Comparison of ENCODE assay signal across 15 cellular contexts in the genomic region with DNA sequence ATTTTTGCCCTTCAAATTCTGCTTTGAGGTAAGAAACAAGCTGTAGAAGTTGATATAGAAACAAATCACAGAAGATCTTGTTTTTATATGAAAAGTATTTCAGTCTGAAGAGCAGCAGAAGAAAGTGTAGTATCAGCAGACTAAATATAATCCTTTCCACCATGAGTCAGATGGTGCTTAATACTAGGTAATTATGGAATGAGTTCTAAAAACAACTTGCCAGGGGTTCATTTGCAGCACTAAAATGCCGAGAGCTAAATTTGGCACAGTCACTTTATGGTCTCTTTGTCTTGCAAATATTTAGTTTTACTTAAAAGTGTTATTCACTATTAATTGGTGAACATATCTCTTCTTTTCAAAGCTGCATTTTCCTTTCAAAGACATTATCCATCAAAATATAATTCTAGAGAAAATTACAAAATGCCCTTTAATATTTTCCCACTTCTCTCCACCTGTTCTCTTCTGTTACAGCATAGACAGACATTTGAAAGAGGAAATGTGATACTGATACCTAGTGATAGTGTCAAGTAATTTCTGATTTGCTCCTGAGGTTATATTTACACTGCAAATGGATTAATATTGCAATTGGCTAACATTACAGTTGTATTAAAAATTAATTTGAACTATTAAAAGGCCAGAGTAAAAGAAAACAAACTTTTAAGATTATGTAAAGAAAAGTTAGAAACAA. TPM values are rescaled to one million over a fixed set of nuclear protein-coding genes. Genes with fewer than 3 reads are reported as not detected.
A peak's percentile ranks its signal among the peaks of the same experiment; 100 is the strongest.
DNase-seq lines count a peak whose midpoint lies in the region; ATAC-seq and TF ChIP-seq lines count a peak whose summit lies in the region.
"Had no signal": no experiment of that assay in that cellular context is flagged by ENCODE, and none has a peak within 500 bp of the region (broad histone marks: within the 10 kb centered on the region; RNA-seq: fewer than 3 reads in every experiment).

No MANE protein-coding gene starts in this region.

- no peak for TF ChIP-seq POLR2A in gastrocnemius medialis (IDR thresholded peaks at IDR 0.05)

- H3K4me1 Mint-ChIP-seq in activated CD8-positive, alpha-beta memory T cell treated with anti-CD3 and anti-CD28 coated beads, Interleukin-2, amount 10 ng/mL, durations not matched to agents 7 days and 5 days = no peaks in the 10 kb centered on the region
- H3K4me1 Mint-ChIP-seq: CD8-positive, alpha-beta memory T cell had no signal

- in situ Hi-C loops in gastrocnemius medialis (cut with MboI; ENCODE audit: low sequenced_read_pairs in 4 of 4) = no loop called here

- no peak for TF ChIP-seq CTCF in gastrocnemius medialis (IDR thresholded peaks at IDR 0.05 in 4 of 5, conservative IDR thresholded peaks at IDR 0.05 in 1 of 5)

- no peaks in the 10 kb centered on the region for H3K27me3 Mint-ChIP-seq in activated CD8-positive, alpha-beta memory T cell treated with anti-CD3 and anti-CD28 coated beads, Interleukin-2, amount 10 ng/mL, durations not matched to agents 7 days and 5 days

- no peak overlapping the region for H3K4me3 Mint-ChIP-seq in activated CD8-positive, alpha-beta memory T cell treated with anti-CD3 and anti-CD28 coated beads, Interleukin-2, amount 10 ng/mL, durations not matched to agents 7 days and 5 days
- H3K4me3 Mint-ChIP-seq: CD8-positive, alpha-beta memory T cell had no signal

- H3K36me3 Mint-ChIP-seq in activated CD8-positive, alpha-beta memory T cell treated with anti-CD3 and anti-CD28 coated beads, Interleukin-2, amount 10 ng/mL, durations not matched to agents 7 days and 5 days = no peaks in the 10 kb centered on the region
- H3K36me3 Mint-ChIP-seq: CD8-positive, alpha-beta memory T cell had no signal

- H3K9me3 Mint-ChIP-seq in activated CD8-positive, alpha-beta memory T cell treated with anti-CD3 and anti-CD28 coated beads, Interleukin-2, amount 10 ng/mL, durations not matched to agents 7 days and 5 days (ENCODE audit: low read depth) = no peaks in the 10 kb centered on the region

- DNase-seq in LHCN-M2 (ENCODE audit: low read depth) (peak; percentile 14), NCI-H2081 (lab: John Stamatoyannopoulos, UW) (peak; percentile 0 to 77), SJCRH30 (peak in 1 of 2 experiments; percentile 59), gastrocnemius medialis (no peak), DMS79 treated with DMSO at 0.1 percent for 48 hours (lab: John Stamatoyannopoulos, UW) (no peak), GOT3 (lab: John Stamatoyannopoulos, UW) (no peak)
- no peak for DNase-seq in activated CD8-positive, alpha-beta memory T cell treated with anti-CD3 and anti-CD28 coated beads, Interleukin-2, amount 10 ng/mL, durations not matched to agents 7 days and 5 days
- DNase-seq: BE2C; CD8-positive, alpha-beta memory T cell; DMS 273 treated with DMSO at 0.1 percent for 48 hours; H7; MM.1S; NCI-H510A; PC-3 had no signal

- intact Hi-C loops in gastrocnemius medialis (cut with DNase I; ENCODE audit: low total_unique reads) = loop anchor here (5.0 kb wide), 1 partner anchor 137 kb away; a partner anchor contains a TSS

- H3K4me3 ChIP-seq in SJCRH30 (no peak overlapping the region), gastrocnemius medialis (peak overlapping the region; percentile 9 to 30 (median 24))

- H3K27ac Mint-ChIP-seq in activated CD8-positive, alpha-beta memory T cell treated with anti-CD3 and anti-CD28 coated beads, Interleukin-2, amount 10 ng/mL, durations not matched to agents 7 days and 5 days = no peak overlapping the region
- H3K27ac Mint-ChIP-seq: CD8-positive, alpha-beta memory T cell had no signal

- H3K9me3 ChIP-seq in SJCRH30 (replicated peaks) = no peaks in the 10 kb centered on the region
- H3K9me3 ChIP-seq in gastrocnemius medialis = no peaks in the 10 kb centered on the region
- H3K9me3 ChIP-seq: BE2C had no signal

- peak; percentile 79 to 87 for ATAC-seq in gastrocnemius medialis
- no peak for ATAC-seq in activated CD8-positive, alpha-beta memory T cell treated with anti-CD3 and anti-CD28 coated beads, Interleukin-2, amount 10 ng/mL, durations not matched to agents 7 days and 5 days
- ATAC-seq: HepG2, PC-3 had no signal

- H3K4me1 ChIP-seq in SJCRH30 = peaks cover 24% of the 10 kb centered on the region
- H3K4me1 ChIP-seq in gastrocnemius medialis = peaks cover 23 to 33% of the 10 kb centered on the region in 2 donors
- H3K4me1 ChIP-seq: BE2C had no signal

- no peaks in the 10 kb centered on the region for H3K36me3 ChIP-seq in SJCRH30
- no peaks in the 10 kb centered on the region for H3K36me3 ChIP-seq in gastrocnemius medialis
- H3K36me3 ChIP-seq: BE2C had no signal

- H3K27ac ChIP-seq in SJCRH30 (peak overlapping the region; percentile 45), gastrocnemius medialis (peak overlapping the region; percentile 75 to 86 (median 84))

- H3K27me3 ChIP-seq in SJCRH30 = no peaks in the 10 kb centered on the region
- no peaks in the 10 kb centered on the region for H3K27me3 ChIP-seq in gastrocnemius medialis
- H3K27me3 ChIP-seq: BE2C had no signal

- CTCF ChIA-PET in activated CD8-positive, alpha-beta memory T cell treated with anti-CD3 and anti-CD28 coated beads, Interleukin-2, amount 10 ng/mL, durations not matched to agents 7 days and 5 days (lab: Charles Lee) = no interaction called here

RNA-seq across cellular contexts. Expression of a gene that starts 5.3 kb away (rescaled TPM):
- 0.34 TPM in 1 of 2 replicates, not detected in the other for total RNA-seq in LHCN-M2 (2014; rRNA removed)
- 3.6 TPM for polyA plus RNA-seq in LHCN-M2 (2012)
- total RNA-seq in SJCRH30 (2014; rRNA removed; shearing (Covaris generic)) = 2.2 and 3.3 TPM in 2 replicates
- 1,000 to 10,000 TPM; 1,242 to 7,433 (median 2,317) TPM for total RNA-seq in gastrocnemius medialis
- not detected for total RNA-seq in activated CD8-positive, alpha-beta memory T cell treated with anti-CD3 and anti-CD28 coated beads, Interleukin-2, amount 10 ng/mL, durations not matched to agents 7 days and 5 days
- total RNA-seq: CD8-positive, alpha-beta memory T cell; H7; HepG2; PC-3 had no signal
- polyA plus RNA-seq: CD8-positive, alpha-beta memory T cell; HepG2 had no signal

Comparison
In these comparisons a context has a peak if more than half of its experiments do, and no peak if none do; other contexts are left out.
1. DNase-seq: peak in LHCN-M2 (single experiment) and NCI-H2081 (2 of 2); none in gastrocnemius medialis (0 of 2), activated CD8-positive, alpha-beta memory T cell treated with anti-CD3 and anti-CD28 coated beads, Interleukin-2, amount 10 ng/mL, durations not matched to agents 7 days and 5 days (single experiment), DMS79 treated with DMSO at 0.1 percent for 48 hours (single experiment) and GOT3 (single experiment).
2. RNA of a gene that starts 5.3 kb away (total RNA-seq): 1,242 to 7,433 TPM in gastrocnemius medialis; 2.2 to 3.3 TPM in SJCRH30, 0.34 TPM in LHCN-M2 and not detected in activated CD8-positive, alpha-beta memory T cell treated with anti-CD3 and anti-CD28 coated beads, Interleukin-2, amount 10 ng/mL, durations not matched to agents 7 days and 5 days; every median in the first group is over 100 times any median in the second.